24 cellular contexts compared by ENCODE assay signal in the genomic region with DNA sequence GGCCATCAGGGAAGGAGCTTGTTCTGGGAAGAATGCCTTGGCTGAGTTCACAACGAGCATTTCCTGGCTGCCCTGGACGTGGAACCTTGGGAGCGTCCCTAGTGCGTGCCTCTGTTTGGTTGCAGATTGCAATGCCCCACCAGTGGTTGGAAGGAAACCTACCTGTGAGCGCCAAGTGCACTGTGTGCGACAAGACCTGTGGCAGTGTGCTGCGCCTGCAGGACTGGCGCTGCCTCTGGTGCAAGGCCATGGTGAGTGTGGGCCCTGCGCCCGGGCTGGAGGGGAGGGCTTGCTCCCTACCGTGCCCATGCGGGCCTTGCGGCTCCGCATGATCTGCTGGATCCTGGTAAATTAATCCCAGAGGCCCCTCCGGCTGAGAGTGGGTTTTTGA.
A peak's percentile ranks its signal among the peaks of the same experiment; 100 is the strongest.
DNase-seq lines count a peak whose midpoint lies in the region; ATAC-seq and TF ChIP-seq lines count a peak whose summit lies in the region.
"Had no signal": no experiment of that assay in that cellular context is flagged by ENCODE, and none has a peak within 500 bp of the region (broad histone marks: within the 10 kb centered on the region; RNA-seq: fewer than 3 reads in every experiment).

No MANE protein-coding gene starts in this region.

- H3K27ac ChIP-seq in suprapubic skin, result no peak overlapping the region
- H3K27ac ChIP-seq: adrenal gland, brain microvascular endothelial cell, gastroesophageal sphincter, neural progenitor cell, thyroid gland, WERI-Rb-1 had no signal

- no peak overlapping the region for H3K4me3 ChIP-seq in suprapubic skin
- H3K4me3 ChIP-seq: adrenal gland, gastroesophageal sphincter, lung, neural progenitor cell, smooth muscle cell, thyroid gland had no signal

- no peak for TF ChIP-seq POLR2A in suprapubic skin (IDR thresholded peaks at IDR 0.05)

- H3K27me3 ChIP-seq in suprapubic skin, result no peaks in the 10 kb centered on the region
- H3K27me3 ChIP-seq: adrenal gland, brain microvascular endothelial cell, gastroesophageal sphincter, neural progenitor cell, thyroid gland had no signal

- CTCF ChIA-PET in activated CD4-positive, alpha-beta T cell treated with anti-CD3 and anti-CD28 coated beads for 36 hours (lab: Charles Lee), result interaction anchor here (0.7 to 0.9 kb wide), 2 partner anchors 9 to 17 kb away, joined by 3 to 5 read pairs; no protein-coding TSS in a partner anchor
- CTCF ChIA-PET in activated B cell treated with CpG ODN at 0.5 μM for 24 hours (lab: Charles Lee), result interaction anchor here (1.0 to 3.4 kb wide), 4 partner anchors 7 to 32 kb away, joined by 3 to 16 read pairs (median 12); no protein-coding TSS in a partner anchor

- H3K9me3 ChIP-seq in suprapubic skin, result no peaks in the 10 kb centered on the region
- H3K9me3 ChIP-seq: adrenal gland, gastroesophageal sphincter, thyroid gland had no signal

- no peak overlapping the region for H3K27ac Mint-ChIP-seq in activated CD4-positive, alpha-beta T cell treated with anti-CD3 and anti-CD28 coated beads for 36 hours
- no peak overlapping the region for H3K27ac Mint-ChIP-seq in activated B cell treated with CpG ODN at 0.5 μM for 24 hours
- H3K27ac Mint-ChIP-seq: neural progenitor cell, progenitor cell of endocrine pancreas had no signal

- no peaks in the 10 kb centered on the region for H3K27me3 Mint-ChIP-seq in activated CD4-positive, alpha-beta T cell treated with anti-CD3 and anti-CD28 coated beads for 36 hours
- no peaks in the 10 kb centered on the region for H3K27me3 Mint-ChIP-seq in activated B cell treated with CpG ODN at 0.5 μM for 24 hours
- H3K27me3 Mint-ChIP-seq: CD8-positive, alpha-beta memory T cell; progenitor cell of endocrine pancreas had no signal

- WGBS in suprapubic skin, result 94% methylated on average over 8 of the region's 15 CpGs

- peaks cover 34% of the 10 kb centered on the region for H3K36me3 ChIP-seq in suprapubic skin
- H3K36me3 ChIP-seq: neural progenitor cell had no signal

- no peak overlapping the region for H3K4me3 Mint-ChIP-seq in activated CD4-positive, alpha-beta T cell treated with anti-CD3 and anti-CD28 coated beads for 36 hours
- H3K4me3 Mint-ChIP-seq in activated B cell treated with CpG ODN at 0.5 μM for 24 hours, result no peak overlapping the region
- H3K4me3 Mint-ChIP-seq: CD8-positive, alpha-beta memory T cell; neural progenitor cell had no signal

- H3K36me3 Mint-ChIP-seq in activated CD4-positive, alpha-beta T cell treated with anti-CD3 and anti-CD28 coated beads for 36 hours (ENCODE audit: low read depth), result peaks cover 32% of the 10 kb centered on the region
- peaks cover 86% of the 10 kb centered on the region for H3K36me3 Mint-ChIP-seq in activated B cell treated with CpG ODN at 0.5 μM for 24 hours (ENCODE audit: low read depth)

- intact Hi-C loops in activated CD4-positive, alpha-beta T cell treated with anti-CD3 and anti-CD28 coated beads for 36 hours (cut with DNase I, micrococcal nuclease), result no loop called here
- intact Hi-C loops in activated B cell treated with CpG ODN at 0.5 μM for 24 hours (cut with micrococcal nuclease), result no loop called here

- no peaks in the 10 kb centered on the region for H3K4me1 ChIP-seq in suprapubic skin
- H3K4me1 ChIP-seq: adrenal gland, gastroesophageal sphincter, neural progenitor cell had no signal

- TF ChIP-seq EP300 in suprapubic skin (IDR thresholded peaks at IDR 0.05), result no peak

- no peak for ATAC-seq in activated CD4-positive, alpha-beta T cell treated with anti-CD3 and anti-CD28 coated beads for 36 hours
- ATAC-seq in activated B cell treated with CpG ODN at 0.5 μM for 24 hours (ENCODE audit: low read depth), result no peak
- no peak for ATAC-seq in stimulated activated naive CD8-positive, alpha-beta T cell treated with anti-CD3 and anti-CD28 coated beads, Interleukin-15, Interleukin-2, amounts not matched to agents 100 U/mL and 50 U/mL, for 24 hours
- ATAC-seq: gastroesophageal sphincter had no signal

- H3K4me1 Mint-ChIP-seq in activated CD4-positive, alpha-beta T cell treated with anti-CD3 and anti-CD28 coated beads for 36 hours, result peaks cover 7% of the 10 kb centered on the region
- H3K4me1 Mint-ChIP-seq in activated B cell treated with CpG ODN at 0.5 μM for 24 hours, result peaks cover 28% of the 10 kb centered on the region
- H3K4me1 Mint-ChIP-seq: neural progenitor cell had no signal

- TF ChIP-seq CTCF in activated B cell treated with CpG ODN at 0.5 μM for 24 hours (IDR thresholded peaks at IDR 0.05), result no peak
- no peak for TF ChIP-seq CTCF in suprapubic skin (IDR thresholded peaks at IDR 0.05)

- H3K9me3 Mint-ChIP-seq in activated CD4-positive, alpha-beta T cell treated with anti-CD3 and anti-CD28 coated beads for 36 hours (ENCODE audit: low read depth), result peaks cover 2% of the 10 kb centered on the region
- no peaks in the 10 kb centered on the region for H3K9me3 Mint-ChIP-seq in activated B cell treated with CpG ODN at 0.5 μM for 24 hours
- H3K9me3 Mint-ChIP-seq: CD8-positive, alpha-beta memory T cell; neural progenitor cell had no signal

- DNase-seq in activated CD4-positive, alpha-beta T cell treated with anti-CD3 and anti-CD28 coated beads for 36 hours, result peak; percentile 2
- no peak for DNase-seq in activated CD4-positive, alpha-beta T cell treated with anti-CD3 and anti-CD28 coated beads for 48 hours
- DNase-seq in activated B cell treated with CpG ODN at 0.5 μM for 24 hours (peak; percentile 4), mesenteric fat pad (ENCODE audit: low spot score) (peak; percentile 64), suprapubic skin (ENCODE audit: low spot score in 2 of 2) (peak; percentile 43 to 59), CD1c-positive myeloid dendritic cell (ENCODE audit: extremely low spot score) (no peak), NCI-H146 (lab: John Stamatoyannopoulos, UW) (no peak)
- DNase-seq in stimulated activated naive CD8-positive, alpha-beta T cell treated with anti-CD3 and anti-CD28 coated beads, Interleukin-15, Interleukin-2, amounts not matched to agents 100 U/mL and 50 U/mL, for 24 hours, result no peak
- DNase-seq: activated CD4-positive, alpha-beta T cell treated with anti-CD3 and anti-CD28 coated beads, Interleukin-2, amount 50 U/mL, for 48 hours; activated T-cell treated with anti-CD3 and anti-CD28 coated beads for 4 hours; brain microvascular endothelial cell; CD8-positive, alpha-beta memory T cell; hypothalamus; NCI-H1048; NCI-H187; NCI-H748 treated with DMSO at 0.1 percent for 48 hours; WERI-Rb-1 had no signal

- POLR2A ChIA-PET in activated CD4-positive, alpha-beta T cell treated with anti-CD3 and anti-CD28 coated beads for 36 hours (lab: Charles Lee), result no interaction called here
- POLR2A ChIA-PET in activated B cell treated with CpG ODN at 0.5 μM for 24 hours (lab: Charles Lee), result no interaction called here

Comparison
In these comparisons a context has a peak if more than half of its experiments do, and no peak if none do; other contexts are left out.
1. DNase-seq: peak in activated CD4-positive, alpha-beta T cell treated with anti-CD3 and anti-CD28 coated beads for 36 hours (single experiment), activated B cell treated with CpG ODN at 0.5 μM for 24 hours (single experiment), mesenteric fat pad (single experiment) and suprapubic skin (2 of 2); none in activated CD4-positive, alpha-beta T cell treated with anti-CD3 and anti-CD28 coated beads for 48 hours (single experiment), stimulated activated naive CD8-positive, alpha-beta T cell treated with anti-CD3 and anti-CD28 coated beads, Interleukin-15, Interleukin-2, amounts not matched to agents 100 U/mL and 50 U/mL, for 24 hours (single experiment), CD1c-positive myeloid dendritic cell (single experiment) and NCI-H146 (single experiment).